In the genomic region with DNA sequence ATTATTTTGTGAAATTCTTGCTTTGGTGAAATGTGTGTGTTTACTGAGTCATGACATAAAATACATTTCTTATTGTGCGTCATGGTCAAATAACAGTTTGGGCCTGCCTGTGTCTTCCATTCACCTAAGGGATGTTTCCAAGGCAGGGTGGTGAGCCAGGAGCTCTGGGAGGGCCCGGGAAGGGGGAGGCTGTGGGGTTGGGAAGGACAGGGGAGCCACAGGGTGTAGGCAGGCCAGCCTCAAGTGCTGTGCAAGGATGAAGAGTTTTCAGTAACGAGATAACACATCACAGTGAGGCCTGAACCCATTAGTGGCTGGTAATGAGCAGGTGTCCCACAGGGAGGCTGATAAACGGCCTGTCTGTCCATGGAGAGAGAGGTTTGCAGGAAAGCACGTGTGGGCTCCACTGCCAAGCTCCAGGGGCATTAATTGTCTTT, we compare ENCODE assay signal across 24 cellular contexts. TPM values are rescaled to one million over a fixed set of nuclear protein-coding genes. Genes with fewer than 3 reads are reported as not detected.
DNase-seq lines count a peak whose midpoint lies in the region; ATAC-seq and TF ChIP-seq lines count a peak whose summit lies in the region.
"Had no signal": no experiment of that assay in that cellular context is flagged by ENCODE, and none has a peak within 500 bp of the region (broad histone marks: within the 10 kb centered on the region; RNA-seq: fewer than 3 reads in every experiment).

No MANE protein-coding gene starts in this region.

- no peaks in the 10 kb centered on the region for H3K27me3 ChIP-seq in osteoblast (ENCODE audit: insufficient read depth, low read length)
- H3K27me3 ChIP-seq: ascending aorta, colonic mucosa, ovary, transverse colon had no signal

- peaks cover 7% of the 10 kb centered on the region for H3K4me1 Mint-ChIP-seq in central memory CD8-positive, alpha-beta T cell
- H3K4me1 Mint-ChIP-seq: activated naive CD4-positive, alpha-beta T cell treated with anti-CD3 and anti-CD28 coated beads, Interleukin-2, amount 10 ng/mL, durations not matched to agents 7 days and 5 days had no signal

- H3K27me3 Mint-ChIP-seq in central memory CD8-positive, alpha-beta T cell, result peaks cover 47% of the 10 kb centered on the region

- no peaks in the 10 kb centered on the region for H4K20me1 ChIP-seq in osteoblast (ENCODE audit: insufficient read depth, low read length)

- H3K79me2 ChIP-seq in osteoblast (ENCODE audit: insufficient read depth, low read length), result no peaks in the 10 kb centered on the region

- ATAC-seq in central memory CD8-positive, alpha-beta T cell (replicated peaks; ENCODE audit: extremely low read depth, poor library complexity, severe bottlenecking), result no peak
- ATAC-seq: right cardiac atrium had no signal

- no peaks in the 10 kb centered on the region for H3K36me3 Mint-ChIP-seq in central memory CD8-positive, alpha-beta T cell (ENCODE audit: insufficient read depth)
- H3K36me3 Mint-ChIP-seq: activated naive CD4-positive, alpha-beta T cell treated with anti-CD3 and anti-CD28 coated beads, Interleukin-2, amount 10 ng/mL, durations not matched to agents 7 days and 5 days; CD14-positive monocyte had no signal

- no peak overlapping the region for H3K4me3 Mint-ChIP-seq in central memory CD8-positive, alpha-beta T cell
- H3K4me3 Mint-ChIP-seq: activated CD4-positive, alpha-beta memory T cell treated with anti-CD3 and anti-CD28 coated beads, Interleukin-2, amount 10 ng/mL, durations not matched to agents 7 days and 5 days; activated naive CD4-positive, alpha-beta T cell treated with anti-CD3 and anti-CD28 coated beads, Interleukin-2, amount 10 ng/mL, durations not matched to agents 7 days and 5 days; CD14-positive monocyte; T-helper 1 cell treated with Interleukin-12 subunit alpha and Interleukin-12 subunit beta and Interleukin-4 antibody, amounts not matched to agents 30 μg/mL and 1 μg/mL, for 36 hours had no signal

- no peaks in the 10 kb centered on the region for H3K9me3 ChIP-seq in osteoblast (ENCODE audit: low read depth, low read length)
- H3K9me3 ChIP-seq: ascending aorta, colonic mucosa, ovary, transverse colon had no signal

- no peak overlapping the region for H3K4me3 ChIP-seq in osteoblast (ENCODE audit: insufficient read depth, low read length)
- H3K4me3 ChIP-seq: ascending aorta, colonic mucosa, ovary, transverse colon had no signal

- H3K36me3 ChIP-seq in osteoblast (ENCODE audit: insufficient read depth, low read length), result no peaks in the 10 kb centered on the region
- H3K36me3 ChIP-seq: ascending aorta, colonic mucosa, ovary, transverse colon, WERI-Rb-1 had no signal

- no peak overlapping the region for H3K4me2 ChIP-seq in osteoblast (ENCODE audit: insufficient read depth, low read length)

- H2AFZ ChIP-seq in osteoblast (ENCODE audit: low read length), result peak overlapping the region; percentile 7

- peak; percentile 14 for DNase-seq in DMS 273 (lab: John Stamatoyannopoulos, UW; ENCODE audit: unreplicated experiment)
- no peak for DNase-seq in DMS 273 treated with DMSO at 0.1 percent for 48 hours (lab: John Stamatoyannopoulos, UW)
- peak; percentile 16 for DNase-seq in NCI-H2227 treated with DMSO at 0.1 percent for 48 hours (lab: John Stamatoyannopoulos, UW)
- DNase-seq in central memory CD8-positive, alpha-beta T cell (ENCODE audit: low spot score in 2 of 2), result no peak
- DNase-seq in osteoblast (ENCODE audit: insufficient read length, low spot score, missing footprints), result peak; percentile 64
- no peak for DNase-seq in stimulated activated CD4-positive, alpha-beta T cell treated with anti-CD3 and anti-CD28 coated beads, Interleukin-12 subunit alpha, Interleukin-12 subunit beta, amount 100 ng/mL, for 4 hours
- no peak for DNase-seq in SIG-M5 treated with dmso at 0.1 percent for 504 hours (lab: John Stamatoyannopoulos, UW; ENCODE audit: unreplicated experiment)
- no peak for DNase-seq in HuH-7 (ENCODE audit: low spot score)
- DNase-seq: activated CD4-positive, alpha-beta memory T cell treated with anti-CD3 and anti-CD28 coated beads, Interleukin-2, amount 10 ng/mL, durations not matched to agents 7 days and 5 days; activated naive CD4-positive, alpha-beta T cell treated with anti-CD3 and anti-CD28 coated beads, Interleukin-2, amount 10 ng/mL, durations not matched to agents 7 days and 5 days; activated T-cell treated with anti-CD3 and anti-CD28 coated beads, Interleukin-2, amount 50 U/mL, for 1 hour; colonic mucosa; GDM1; NCI-H1436 treated with DMSO at 0.1 percent for 48 hours; NCI-H446; ovary; right cardiac atrium; stimulated activated naive CD4-positive, alpha-beta T cell; transverse colon; WERI-Rb-1 had no signal

- H3K4me1 ChIP-seq in osteoblast (ENCODE audit: insufficient read depth, low read length), result peaks cover 50% of the 10 kb centered on the region
- H3K4me1 ChIP-seq: colonic mucosa had no signal

- TF ChIP-seq CTCF in osteoblast (IDR thresholded peaks at IDR 0.05; ENCODE audit: extremely low read depth, low read depth, low read length), result no peak

- H3K9me3 Mint-ChIP-seq in central memory CD8-positive, alpha-beta T cell, result no peaks in the 10 kb centered on the region
- H3K9me3 Mint-ChIP-seq: activated CD4-positive, alpha-beta memory T cell treated with anti-CD3 and anti-CD28 coated beads, Interleukin-2, amount 10 ng/mL, durations not matched to agents 7 days and 5 days; activated naive CD4-positive, alpha-beta T cell treated with anti-CD3 and anti-CD28 coated beads, Interleukin-2, amount 10 ng/mL, durations not matched to agents 7 days and 5 days; T-helper 1 cell treated with Interleukin-12 subunit alpha and Interleukin-12 subunit beta and Interleukin-4 antibody, amounts not matched to agents 30 μg/mL and 1 μg/mL, for 36 hours had no signal

- H3K27ac Mint-ChIP-seq in central memory CD8-positive, alpha-beta T cell (ENCODE audit: low read depth), result peak overlapping the region; percentile 1
- H3K27ac Mint-ChIP-seq: activated CD4-positive, alpha-beta memory T cell treated with anti-CD3 and anti-CD28 coated beads, Interleukin-2, amount 10 ng/mL, durations not matched to agents 7 days and 5 days; activated naive CD4-positive, alpha-beta T cell treated with anti-CD3 and anti-CD28 coated beads, Interleukin-2, amount 10 ng/mL, durations not matched to agents 7 days and 5 days; CD14-positive monocyte; T-helper 1 cell treated with Interleukin-12 subunit alpha and Interleukin-12 subunit beta and Interleukin-4 antibody, amounts not matched to agents 30 μg/mL and 1 μg/mL, for 36 hours had no signal

- H3K27ac ChIP-seq in osteoblast (ENCODE audit: low read depth, low read length), result peak overlapping the region; percentile 76
- H3K27ac ChIP-seq: 22Rv1, colonic mucosa, ovary, transverse colon, WERI-Rb-1 had no signal

RNA-seq across cellular contexts. Expression of gene SEC13, which starts 35.6 kb away (rescaled TPM):
- total RNA-seq in osteoblast, result 201 and 204 TPM in 2 replicates

Comparison
In these comparisons a context has a peak if more than half of its experiments do, and no peak if none do; other contexts are left out.
1. DNase-seq: peak in DMS 273 (single experiment), NCI-H2227 treated with DMSO at 0.1 percent for 48 hours (single experiment) and osteoblast (single experiment); none in DMS 273 treated with DMSO at 0.1 percent for 48 hours (single experiment), central memory CD8-positive, alpha-beta T cell (0 of 2), stimulated activated CD4-positive, alpha-beta T cell treated with anti-CD3 and anti-CD28 coated beads, Interleukin-12 subunit alpha, Interleukin-12 subunit beta, amount 100 ng/mL, for 4 hours (single experiment), SIG-M5 treated with dmso at 0.1 percent for 504 hours (single experiment) and HuH-7 (single experiment).